Comparison of ENCODE assay signal across 8 cellular contexts in the genomic region with DNA sequence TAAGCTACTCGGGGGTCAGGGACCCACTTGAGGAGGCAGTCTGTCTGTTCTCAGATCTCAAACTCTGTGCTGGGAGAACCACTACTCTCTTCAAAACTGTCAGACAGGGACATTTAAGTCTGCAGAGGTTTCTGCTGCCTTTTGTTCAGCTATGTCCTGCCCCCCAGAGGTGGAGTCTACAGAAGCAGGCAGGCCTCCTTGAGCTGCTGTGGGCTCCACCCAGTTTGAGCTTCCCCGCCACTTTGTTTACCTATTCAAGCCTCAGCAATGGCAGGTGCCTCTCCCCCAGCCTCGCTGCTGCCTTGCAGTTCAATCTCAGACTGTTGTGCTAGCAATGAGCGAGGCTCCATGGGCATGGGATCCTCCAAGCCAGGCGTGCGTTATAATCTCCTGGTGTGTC.
DNase-seq lines count a peak whose midpoint lies in the region; ATAC-seq and TF ChIP-seq lines count a peak whose summit lies in the region.
"Not testable (repeated sequence)": the region's sequence is repeated elsewhere in the genome, so short reads cannot be mapped to it uniquely, and the experiment has no call there.

No MANE protein-coding gene starts in this region.

- peak overlapping the region; percentile 41 for H3K27ac Mint-ChIP-seq in activated B cell treated with CpG ODN at 0.5 μM for 24 hours
- H3K27ac Mint-ChIP-seq in naive thymus-derived CD8-positive, alpha-beta T cell: peak overlapping the region in 3 of 10 donors; percentile 48 to 75 (median 72)
- H3K27ac Mint-ChIP-seq in stimulated activated memory B cell treated with anti-CD40 and anti-IgM and Interleukin-4, amounts not matched to agents 10 μg/mL and 1 μg/mL and 100 μg/mL, for 72 hours: peak overlapping the region; percentile 54

- TF ChIP-seq CTCF in activated B cell treated with CpG ODN at 0.5 μM for 24 hours (IDR thresholded peaks at IDR 0.05): not testable (repeated sequence)

- ATAC-seq in activated B cell treated with CpG ODN at 0.5 μM for 24 hours (ENCODE audit: low read depth); naive thymus-derived CD8-positive, alpha-beta T cell; stimulated activated memory B cell treated with anti-CD40 and anti-IgM and Interleukin-4, amounts not matched to agents 10 μg/mL and 1 μg/mL and 100 μg/mL, for 72 hours: not testable (repeated sequence)

- H3K36me3 Mint-ChIP-seq in activated B cell treated with CpG ODN at 0.5 μM for 24 hours (ENCODE audit: low read depth): not testable (repeated sequence)
- peaks cover 0 to 18% (median 11%) of the 10 kb centered on the region in 3 donors for H3K36me3 Mint-ChIP-seq in naive thymus-derived CD8-positive, alpha-beta T cell
- peaks cover 24% of the 10 kb centered on the region for H3K36me3 Mint-ChIP-seq in stimulated activated memory B cell treated with anti-CD40 and anti-IgM and Interleukin-4, amounts not matched to agents 10 μg/mL and 1 μg/mL and 100 μg/mL, for 72 hours

- H3K4me3 Mint-ChIP-seq in activated B cell treated with CpG ODN at 0.5 μM for 24 hours; stimulated activated memory B cell treated with anti-CD40 and anti-IgM and Interleukin-4, amounts not matched to agents 10 μg/mL and 1 μg/mL and 100 μg/mL, for 72 hours: not testable (repeated sequence)
- peak overlapping the region in 3 of 10 donors; percentile 1 to 48 (median 6) for H3K4me3 Mint-ChIP-seq in naive thymus-derived CD8-positive, alpha-beta T cell

- H3K27me3 Mint-ChIP-seq in activated B cell treated with CpG ODN at 0.5 μM for 24 hours; naive thymus-derived CD8-positive, alpha-beta T cell; stimulated activated memory B cell treated with anti-CD40 and anti-IgM and Interleukin-4, amounts not matched to agents 10 μg/mL and 1 μg/mL and 100 μg/mL, for 72 hours: not testable (repeated sequence)

- peak; percentile 50 for DNase-seq in ELF-1 (ENCODE audit: low read depth, low spot score)
- DNase-seq in NCI-H69 (lab: John Stamatoyannopoulos, UW): peak; percentile 10
- peak; percentile 16 to 28 for DNase-seq in SHP77 (lab: John Stamatoyannopoulos, UW)
- DNase-seq in activated B cell treated with CpG ODN at 0.5 μM for 24 hours: not testable (repeated sequence)
- DNase-seq in activated T-cell treated with anti-CD3 and anti-CD28 coated beads, Interleukin-2, amount 50 U/mL, for 1 hour: peak; percentile 18
- DNase-seq in left kidney (ENCODE audit: low read depth, low spot score): peak; percentile 20
- DNase-seq in naive thymus-derived CD8-positive, alpha-beta T cell: peak in 8 of 10 donors; percentile 2 to 70 (median 32)

- POLR2A ChIA-PET in activated B cell treated with CpG ODN at 0.5 μM for 24 hours (lab: Charles Lee): interaction anchor here (1.1 to 1.7 kb wide), 4 partner anchors 38 to 251 kb away, joined by 3 to 6 read pairs (median 4); no protein-coding TSS in a partner anchor
- POLR2A ChIA-PET in naive thymus-derived CD8-positive, alpha-beta T cell (lab: Charles Lee): interaction anchor here (0.7 to 1.8 kb wide), 5 partner anchors 73 to 382 kb away, joined by 3 to 5 read pairs (median 4); a partner anchor contains a TSS

- H3K9me3 Mint-ChIP-seq in activated B cell treated with CpG ODN at 0.5 μM for 24 hours; stimulated activated memory B cell treated with anti-CD40 and anti-IgM and Interleukin-4, amounts not matched to agents 10 μg/mL and 1 μg/mL and 100 μg/mL, for 72 hours: not testable (repeated sequence)
- peaks cover 0 to 12% (median 4%) of the 10 kb centered on the region in 9 donors for H3K9me3 Mint-ChIP-seq in naive thymus-derived CD8-positive, alpha-beta T cell

- intact Hi-C loops in activated B cell treated with CpG ODN at 0.5 μM for 24 hours (cut with micrococcal nuclease): loop anchor here (1.0 kb wide), 3 partner anchors 32 to 186 kb away; no protein-coding TSS in a partner anchor

- H3K4me1 Mint-ChIP-seq in activated B cell treated with CpG ODN at 0.5 μM for 24 hours: peaks cover 16% of the 10 kb centered on the region
- peaks cover 11 to 26% (median 14%) of the 10 kb centered on the region in 4 donors for H3K4me1 Mint-ChIP-seq in naive thymus-derived CD8-positive, alpha-beta T cell
- not testable (repeated sequence) for H3K4me1 Mint-ChIP-seq in stimulated activated memory B cell treated with anti-CD40 and anti-IgM and Interleukin-4, amounts not matched to agents 10 μg/mL and 1 μg/mL and 100 μg/mL, for 72 hours

- CTCF ChIA-PET in activated B cell treated with CpG ODN at 0.5 μM for 24 hours (lab: Charles Lee): interaction anchor here (0.8 to 2.0 kb wide), 4 partner anchors 17 to 159 kb away, joined by 3 to 4 read pairs (median 3); no protein-coding TSS in a partner anchor
